In the genomic region with DNA sequence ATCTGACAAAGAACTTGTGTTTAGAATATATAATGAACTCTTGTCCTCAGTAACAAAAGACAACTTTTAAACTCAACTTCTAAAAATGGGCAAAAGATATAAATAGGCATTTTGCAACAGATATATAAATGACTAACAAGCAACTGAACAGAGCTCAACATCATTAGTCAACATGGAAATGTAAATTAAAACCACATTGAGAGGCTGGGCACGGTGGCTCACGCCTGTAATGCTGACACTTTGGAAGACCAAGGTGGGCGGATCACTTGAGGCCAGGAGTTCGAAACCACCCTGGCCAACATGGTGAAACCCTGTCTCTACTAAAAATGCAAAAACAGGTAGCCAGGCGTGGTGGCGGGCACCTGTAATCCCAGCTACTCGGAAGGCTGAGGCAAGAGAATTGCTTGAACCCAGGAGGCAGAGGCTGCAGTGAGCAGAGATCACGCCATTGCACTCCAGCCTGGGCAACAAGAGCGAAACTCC, we compare ENCODE assay signal across 8 cellular contexts.
DNase-seq lines count a peak whose midpoint lies in the region; ATAC-seq and TF ChIP-seq lines count a peak whose summit lies in the region.
"Not testable (repeated sequence)": the region's sequence is repeated elsewhere in the genome, so short reads cannot be mapped to it uniquely, and the experiment has no call there.

No MANE protein-coding gene starts in this region.

- not testable (repeated sequence) for H4K20me1 ChIP-seq in OCI-LY3 (ENCODE audit: insufficient read depth, low read length)

- not testable (repeated sequence) for H3K36me3 Mint-ChIP-seq in activated T-cell treated with anti-CD3 and anti-CD28 coated beads, Interleukin-2, amount 50 U/mL, for 24 hours (ENCODE audit: low read depth)

- not testable (repeated sequence) for H2AFZ ChIP-seq in OCI-LY3 (ENCODE audit: low read depth, low read length)

- ATAC-seq in GM18520 (IDR thresholded peaks at IDR 0.05; ENCODE audit: unreplicated experiment) (peak; percentile 42), HG03439 (IDR thresholded peaks at IDR 0.05; ENCODE audit: unreplicated experiment) (peak; percentile 54)

- H3K9me3 Mint-ChIP-seq in activated T-cell treated with anti-CD3 and anti-CD28 coated beads, Interleukin-2, amount 50 U/mL, for 24 hours = not testable (repeated sequence)

- TF ChIP-seq CTCF in HEK293 (tag by site-specific recombination; IDR thresholded peaks at IDR 0.05); OCI-LY3 (IDR thresholded peaks at IDR 0.05; ENCODE audit: low read depth, low read length): not testable (repeated sequence)

- not testable (repeated sequence) for H3K4me1 ChIP-seq in HEK293 (ENCODE audit: control insufficient read depth, insufficient read depth, low read length)
- H3K4me1 ChIP-seq in OCI-LY3 (ENCODE audit: low read length) = peaks cover 68% of the 10 kb centered on the region

- H3K9me3 ChIP-seq in HEK293 (ENCODE audit: control insufficient read depth, insufficient read depth, low read depth, low read length); OCI-LY3 (ENCODE audit: insufficient read depth, low read length): not testable (repeated sequence)

- H3K4me3 ChIP-seq in HEK293 (ENCODE audit: low read depth, low read length) = not testable (repeated sequence)
- peak overlapping the region; percentile 42 for H3K4me3 ChIP-seq in OCI-LY3 (ENCODE audit: low read length)

- H3K27me3 ChIP-seq in OCI-LY3 (ENCODE audit: low read depth, low read length) = not testable (repeated sequence)

- H3K4me2 ChIP-seq in OCI-LY3 (ENCODE audit: low read length) = peak overlapping the region; percentile 55

- peak overlapping the region; percentile 60 for H3K9ac ChIP-seq in OCI-LY3 (ENCODE audit: low read length)

- peak; percentile 55 for DNase-seq in AG20443 (ENCODE audit: low spot score)
- not testable (repeated sequence) for DNase-seq in activated T-cell treated with anti-CD3 and anti-CD28 coated beads, Interleukin-2, amount 50 U/mL, for 24 hours
- peak; percentile 94 for DNase-seq in fibroblast of gingiva (ENCODE audit: low read depth)
- DNase-seq in stimulated activated CD4-positive, alpha-beta T cell treated with anti-CD3 and anti-CD28 coated beads, Interleukin-15, amount 100 ng/mL, for 24 hours = peak; percentile 40

- not testable (repeated sequence) for H3K4me3 Mint-ChIP-seq in activated T-cell treated with anti-CD3 and anti-CD28 coated beads, Interleukin-2, amount 50 U/mL, for 24 hours

- POLR2A ChIA-PET in HEK293 (lab: Yijun Ruan, JAX) = not testable (repeated sequence)

- not testable (repeated sequence) for H3K36me3 ChIP-seq in HEK293 (ENCODE audit: control insufficient read depth in 2 of 2, insufficient read depth in 1 of 2, low read length in 2 of 2); OCI-LY3 (replicated peaks; ENCODE audit: low read depth, low read length)

- H3K27ac Mint-ChIP-seq in activated T-cell treated with anti-CD3 and anti-CD28 coated beads, Interleukin-2, amount 50 U/mL, for 24 hours = peak overlapping the region; percentile 61

- not testable (repeated sequence) for H3K27ac ChIP-seq in HEK293 (ENCODE audit: extremely low read depth, low read depth, low read length)
- H3K27ac ChIP-seq in OCI-LY3 (ENCODE audit: low read length) = peak overlapping the region; percentile 85

- CTCF ChIA-PET in HEK293 (lab: Yijun Ruan, JAX) = not testable (repeated sequence)

- H3K79me2 ChIP-seq in OCI-LY3 (ENCODE audit: low read length) = not testable (repeated sequence)

- not testable (repeated sequence) for H3K27me3 Mint-ChIP-seq in activated T-cell treated with anti-CD3 and anti-CD28 coated beads, Interleukin-2, amount 50 U/mL, for 24 hours

- peaks cover 19% of the 10 kb centered on the region for H3K4me1 Mint-ChIP-seq in activated T-cell treated with anti-CD3 and anti-CD28 coated beads, Interleukin-2, amount 50 U/mL, for 24 hours (ENCODE audit: low read depth)

TF ChIP-seq in HEK293, 187 proteins besides CTCF, POLR2A, EP300 and RAD21:
- 0 out of 2 replicates have a peak, but pooled peaks have one; percentile 15 for TF ChIP-seq ZFHX2 (tag by site-specific recombination; conservative IDR thresholded peaks at IDR 0.05)
